In the genomic region with DNA sequence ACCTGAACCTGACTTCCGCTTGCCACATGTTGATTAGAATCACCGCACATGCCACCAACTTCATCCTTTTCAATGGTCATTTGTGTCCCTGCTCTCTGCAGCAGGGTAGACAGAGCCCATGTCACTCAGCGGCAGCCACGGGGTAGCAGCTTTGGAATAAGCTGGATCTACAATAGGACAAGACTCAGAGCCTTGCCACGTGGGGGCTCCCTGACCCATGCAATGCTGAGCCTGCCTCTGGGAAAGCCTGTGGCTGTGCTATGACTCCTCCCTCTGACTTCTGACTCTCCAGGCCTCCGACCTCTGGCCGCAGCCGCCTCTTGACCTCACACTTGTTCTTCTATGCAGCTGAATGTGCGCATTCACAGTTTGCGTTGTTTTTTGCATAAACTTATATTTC, we compare ENCODE assay signal across 11 cellular contexts.
DNase-seq lines count a peak whose midpoint lies in the region; ATAC-seq and TF ChIP-seq lines count a peak whose summit lies in the region.
"Had no signal": no experiment of that assay in that cellular context is flagged by ENCODE, and none has a peak within 500 bp of the region (broad histone marks: within the 10 kb centered on the region; RNA-seq: fewer than 3 reads in every experiment).

No MANE protein-coding gene starts in this region.

- H3K36me3 Mint-ChIP-seq in endodermal cell (ENCODE audit: low read depth) (no peaks in the 10 kb centered on the region), neural crest cell (ENCODE audit: low read depth) (no peaks in the 10 kb centered on the region)
- H3K36me3 Mint-ChIP-seq in activated naive CD8-positive, alpha-beta T cell treated with anti-CD3 and anti-CD28 coated beads for 36 hours: no peaks in the 10 kb centered on the region
- no peaks in the 10 kb centered on the region for H3K36me3 Mint-ChIP-seq in stimulated activated memory B cell treated with anti-CD40 and anti-IgM and Interleukin-4, amounts not matched to agents 10 μg/mL and 1 μg/mL and 100 μg/mL, for 72 hours

- peaks cover 4% of the 10 kb centered on the region for H3K27me3 Mint-ChIP-seq in endodermal cell (ENCODE audit: insufficient read depth)
- no peaks in the 10 kb centered on the region for H3K27me3 Mint-ChIP-seq in neural crest cell (ENCODE audit: low read depth)
- H3K27me3 Mint-ChIP-seq in activated naive CD8-positive, alpha-beta T cell treated with anti-CD3 and anti-CD28 coated beads for 36 hours: no peaks in the 10 kb centered on the region
- H3K27me3 Mint-ChIP-seq in stimulated activated memory B cell treated with anti-CD40 and anti-IgM and Interleukin-4, amounts not matched to agents 10 μg/mL and 1 μg/mL and 100 μg/mL, for 72 hours: peaks cover 14% of the 10 kb centered on the region

- no peak overlapping the region for H3K27ac Mint-ChIP-seq in endodermal cell
- H3K27ac Mint-ChIP-seq in neural crest cell (ENCODE audit: unreplicated experiment): no peak overlapping the region
- no peak overlapping the region for H3K27ac Mint-ChIP-seq in activated naive CD8-positive, alpha-beta T cell treated with anti-CD3 and anti-CD28 coated beads for 36 hours
- no peak overlapping the region for H3K27ac Mint-ChIP-seq in stimulated activated memory B cell treated with anti-CD40 and anti-IgM and Interleukin-4, amounts not matched to agents 10 μg/mL and 1 μg/mL and 100 μg/mL, for 72 hours
- H3K27ac Mint-ChIP-seq: T-helper 1 cell treated with Interleukin-12 subunit alpha and Interleukin-12 subunit beta and Interleukin-4 antibody, amounts not matched to agents 30 μg/mL and 1 μg/mL, for 36 hours had no signal

- TF ChIP-seq CTCF in endodermal cell (conservative IDR thresholded peaks at IDR 0.05) (peak; percentile 69), neural crest cell (conservative IDR thresholded peaks at IDR 0.05) (peak; percentile 33)

- H3K4me3 ChIP-seq in endodermal cell (ENCODE audit: low read length): no peak overlapping the region

- H3K27me3 ChIP-seq in endodermal cell (ENCODE audit: control insufficient read depth, insufficient read depth, low read length, poor library complexity, severe bottlenecking): no peaks in the 10 kb centered on the region

- no peak overlapping the region for H3K4me3 Mint-ChIP-seq in endodermal cell
- no peak overlapping the region for H3K4me3 Mint-ChIP-seq in neural crest cell
- no peak overlapping the region for H3K4me3 Mint-ChIP-seq in activated naive CD8-positive, alpha-beta T cell treated with anti-CD3 and anti-CD28 coated beads for 36 hours
- H3K4me3 Mint-ChIP-seq in stimulated activated memory B cell treated with anti-CD40 and anti-IgM and Interleukin-4, amounts not matched to agents 10 μg/mL and 1 μg/mL and 100 μg/mL, for 72 hours: no peak overlapping the region
- H3K4me3 Mint-ChIP-seq: T-helper 1 cell treated with Interleukin-12 subunit alpha and Interleukin-12 subunit beta and Interleukin-4 antibody, amounts not matched to agents 30 μg/mL and 1 μg/mL, for 36 hours had no signal

- peaks cover 1% of the 10 kb centered on the region for H3K4me1 Mint-ChIP-seq in endodermal cell
- peaks cover 15% of the 10 kb centered on the region for H3K4me1 Mint-ChIP-seq in neural crest cell
- no peaks in the 10 kb centered on the region for H3K4me1 Mint-ChIP-seq in activated naive CD8-positive, alpha-beta T cell treated with anti-CD3 and anti-CD28 coated beads for 36 hours
- H3K4me1 Mint-ChIP-seq in stimulated activated memory B cell treated with anti-CD40 and anti-IgM and Interleukin-4, amounts not matched to agents 10 μg/mL and 1 μg/mL and 100 μg/mL, for 72 hours: no peaks in the 10 kb centered on the region

- 53 to 54% methylated on average over 3 to 8 of the region's 10 CpGs for WGBS in endodermal cell (ENCODE audit: insufficient coverage in 1 of 2, insufficient read length in 1 of 2), 2 experiments

- H3K36me3 ChIP-seq in endodermal cell (ENCODE audit: control insufficient read depth, insufficient read depth, low read length): no peaks in the 10 kb centered on the region

- H3K9me3 Mint-ChIP-seq in endodermal cell (peaks cover 9% of the 10 kb centered on the region), neural crest cell (no peaks in the 10 kb centered on the region)
- no peaks in the 10 kb centered on the region for H3K9me3 Mint-ChIP-seq in activated naive CD8-positive, alpha-beta T cell treated with anti-CD3 and anti-CD28 coated beads for 36 hours
- no peaks in the 10 kb centered on the region for H3K9me3 Mint-ChIP-seq in stimulated activated memory B cell treated with anti-CD40 and anti-IgM and Interleukin-4, amounts not matched to agents 10 μg/mL and 1 μg/mL and 100 μg/mL, for 72 hours
- H3K9me3 Mint-ChIP-seq: T-helper 1 cell treated with Interleukin-12 subunit alpha and Interleukin-12 subunit beta and Interleukin-4 antibody, amounts not matched to agents 30 μg/mL and 1 μg/mL, for 36 hours had no signal

- H3K9me3 ChIP-seq in endodermal cell (ENCODE audit: control insufficient read depth, low read length): no peaks in the 10 kb centered on the region

- DNase-seq in DMS 273 (lab: John Stamatoyannopoulos, UW; ENCODE audit: unreplicated experiment) (peak; percentile 55), DMS 273 treated with DMSO at 0.1 percent for 48 hours (lab: John Stamatoyannopoulos, UW) (no peak), HuH-7.5 (ENCODE audit: low spot score) (peak; percentile 27), endodermal cell (peak; percentile 90), neural crest cell (ENCODE audit: low read depth, low spot score) (peak; percentile 45), DMS79 (lab: John Stamatoyannopoulos, UW) (no peak)
- no peak for DNase-seq in activated naive CD8-positive, alpha-beta T cell treated with anti-CD3 and anti-CD28 coated beads for 36 hours
- DNase-seq: GDM1 had no signal

- no peak for ATAC-seq in stimulated activated memory B cell treated with anti-CD40 and anti-IgM and Interleukin-4, amounts not matched to agents 10 μg/mL and 1 μg/mL and 100 μg/mL, for 72 hours

- no peak overlapping the region for H3K9ac ChIP-seq in endodermal cell (ENCODE audit: extremely low read depth, low read length, poor library complexity, severe bottlenecking)

- no peak overlapping the region for H3K27ac ChIP-seq in endodermal cell (ENCODE audit: low read depth, low read length)
- H3K27ac ChIP-seq: 22Rv1 had no signal

- H3K4me1 ChIP-seq in endodermal cell (ENCODE audit: control insufficient read depth, insufficient read depth, low read length): no peaks in the 10 kb centered on the region

Comparison
In these comparisons a context has a peak if more than half of its experiments do, and no peak if none do; other contexts are left out.
1. DNase-seq: peak in DMS 273 (single experiment), HuH-7.5 (single experiment), endodermal cell (single experiment) and neural crest cell (single experiment); none in DMS 273 treated with DMSO at 0.1 percent for 48 hours (single experiment), activated naive CD8-positive, alpha-beta T cell treated with anti-CD3 and anti-CD28 coated beads for 36 hours (single experiment) and DMS79 (single experiment).